ENCODE assay signal across 29 cellular contexts in genomic region chr3:138457863-138458735, GRCh38. TPM values are rescaled to one million over a fixed set of nuclear protein-coding genes. Genes with fewer than 3 reads are reported as not detected.
A peak's percentile ranks its signal among the peaks of the same experiment; 100 is the strongest.
DNase-seq lines count a peak whose midpoint lies in the region; ATAC-seq and TF ChIP-seq lines count a peak whose summit lies in the region.
"Had no signal": no experiment of that assay in that cellular context is flagged by ENCODE, and none has a peak within 500 bp of the region (broad histone marks: within the 10 kb centered on the region; RNA-seq: fewer than 3 reads in every experiment).

No MANE protein-coding gene starts in this region.

- no peaks in the 10 kb centered on the region for H3K4me1 ChIP-seq in HUES48 (ENCODE audit: control insufficient read depth, insufficient read depth, low read length)
- H3K4me1 ChIP-seq: esophagus squamous epithelium, Peyer's patch, vagina had no signal

- H3K4me3 ChIP-seq in HUES48 (ENCODE audit: low read depth, low read length) (no peak overlapping the region), MG63 (no peak overlapping the region)
- H3K4me3 ChIP-seq: dorsolateral prefrontal cortex, esophagus squamous epithelium, Peyer's patch, right atrium auricular region, smooth muscle cell, thoracic aorta, vagina had no signal

- H3K36me3 ChIP-seq in HUES48 (ENCODE audit: control insufficient read depth, insufficient read depth, low read length) (peaks cover 12% of the 10 kb centered on the region; the same call in 1 of the 2 replicates), MG63 (no peaks in the 10 kb centered on the region)
- H3K36me3 ChIP-seq: esophagus squamous epithelium, Peyer's patch, right atrium auricular region, thoracic aorta, vagina had no signal

- no peak overlapping the region for H3K9ac ChIP-seq in HUES48 (ENCODE audit: low read depth, low read length)

- H3K4me3 Mint-ChIP-seq in glutamatergic neuron (ENCODE audit: unreplicated experiment), result no peak overlapping the region
- H3K4me3 Mint-ChIP-seq: activated naive CD4-positive, alpha-beta T cell treated with anti-CD3 and anti-CD28 coated beads for 36 hours had no signal

- peaks cover 3% of the 10 kb centered on the region for H3K4me1 Mint-ChIP-seq in glutamatergic neuron (ENCODE audit: low read depth, unreplicated experiment)

- no peaks in the 10 kb centered on the region for H3K9me3 ChIP-seq in HUES48 (ENCODE audit: control insufficient read depth, insufficient read depth, low read length)
- H3K9me3 ChIP-seq in MG63, result no peaks in the 10 kb centered on the region
- H3K9me3 ChIP-seq: esophagus squamous epithelium, Peyer's patch, right atrium auricular region, thoracic aorta, vagina had no signal

- no peak for ATAC-seq in SK-N-SH treated with all-trans-retinoic acid at 6 μM for 48 hours
- ATAC-seq: stimulated activated naive CD8-positive, alpha-beta T cell treated with anti-CD3 and anti-CD28 coated beads, Interleukin-15, Interleukin-2, amounts not matched to agents 100 U/mL and 50 U/mL, for 24 hours had no signal

- intact Hi-C loops in posterior vena cava (cut with DNase I), result no loop called here

- H3K27ac Mint-ChIP-seq in glutamatergic neuron (ENCODE audit: unreplicated experiment), result peak overlapping the region; percentile 25
- H3K27ac Mint-ChIP-seq: activated naive CD4-positive, alpha-beta T cell treated with anti-CD3 and anti-CD28 coated beads for 36 hours had no signal

- no peaks in the 10 kb centered on the region for H3K36me3 Mint-ChIP-seq in glutamatergic neuron (ENCODE audit: unreplicated experiment)

- no peak for TF ChIP-seq CTCF in glutamatergic neuron (IDR thresholded peaks at IDR 0.05; ENCODE audit: partially characterized antibody, unreplicated experiment)

- peak; percentile 19 for DNase-seq in activated CD8-positive, alpha-beta memory T cell treated with anti-CD3 and anti-CD28 coated beads for 24 hours
- no peak for DNase-seq in activated CD8-positive, alpha-beta memory T cell treated with anti-CD3 and anti-CD28 coated beads, Interleukin-2, amount 50 U/mL, for 4 hours
- no peak for DNase-seq in glutamatergic neuron
- peak; percentile 58 for DNase-seq in posterior vena cava (ENCODE audit: low spot score)
- no peak for DNase-seq in NCI-H2196 (lab: John Stamatoyannopoulos, UW; ENCODE audit: unreplicated experiment)
- no peak for DNase-seq in MG63
- DNase-seq: activated CD4-positive, alpha-beta T cell treated with anti-CD3 and anti-CD28 coated beads, Interleukin-2, amount 50 U/mL, for 1 hour; activated naive CD4-positive, alpha-beta T cell treated with anti-CD3 and anti-CD28 coated beads for 36 hours; cerebellar nuclear complex; DND-41; esophagus squamous epithelium; foreskin melanocyte; GOT3; NCI-H1417 treated with DMSO at 0.1 percent for 48 hours; NCI-H2081; NCI-H774; stimulated activated CD4-positive, alpha-beta T cell treated with anti-CD3 and anti-CD28 coated beads, Interleukin-1b, Interleukin-23, amount 100 ng/mL, for 48 hours; stimulated activated naive CD8-positive, alpha-beta T cell treated with anti-CD3 and anti-CD28 coated beads, Interleukin-15, Interleukin-2, amounts not matched to agents 100 U/mL and 50 U/mL, for 24 hours; SW 1271; T-helper 9 cell had no signal

- H3K9me3 Mint-ChIP-seq in glutamatergic neuron (ENCODE audit: unreplicated experiment), result peaks cover 4% of the 10 kb centered on the region
- H3K9me3 Mint-ChIP-seq: activated naive CD4-positive, alpha-beta T cell treated with anti-CD3 and anti-CD28 coated beads for 36 hours had no signal

- H3K27me3 ChIP-seq in HUES48 (ENCODE audit: control insufficient read depth, insufficient read depth, low read length) (no peaks in the 10 kb centered on the region), MG63 (no peaks in the 10 kb centered on the region)
- H3K27me3 ChIP-seq: dorsolateral prefrontal cortex, Peyer's patch, right atrium auricular region, vagina had no signal

- peaks cover 9% of the 10 kb centered on the region for H3K27me3 Mint-ChIP-seq in glutamatergic neuron (ENCODE audit: unreplicated experiment)

- H3K27ac ChIP-seq in HUES48 (ENCODE audit: low read depth, low read length), result peak overlapping the region; percentile 62
- H3K27ac ChIP-seq: dorsolateral prefrontal cortex, esophagus squamous epithelium, Peyer's patch, right atrium auricular region, thoracic aorta, vagina, VCaP had no signal

TF ChIP-seq in SK-N-SH treated with all-trans-retinoic acid at 6 μM for 48 hours, 23 proteins besides CTCF, POLR2A, EP300 and RAD21:
- TF ChIP-seq CREB5 (CRISPR knock-in tag; IDR thresholded peaks at IDR 0.05; ENCODE audit: low read depth) (no peak), CSRNP3 (CRISPR knock-in tag; IDR thresholded peaks at IDR 0.05) (no peak), TOX (CRISPR knock-in tag; IDR thresholded peaks at IDR 0.05; ENCODE audit: borderline replicate concordance) (no peak), ZNF565 (CRISPR knock-in tag; conservative IDR thresholded peaks at IDR 0.05; ENCODE audit: low read depth) (no peak), TCF4 (CRISPR knock-in tag; IDR thresholded peaks at IDR 0.05; ENCODE audit: borderline replicate concordance) (no peak), ZFP30 (CRISPR knock-in tag; IDR thresholded peaks at IDR 0.05) (no peak), ISL1 (CRISPR knock-in tag; IDR thresholded peaks at IDR 0.05) (no peak), PPARA (CRISPR knock-in tag; IDR thresholded peaks at IDR 0.05; ENCODE audit: borderline replicate concordance) (no peak), RARB (CRISPR knock-in tag; IDR thresholded peaks at IDR 0.05) (no peak)

RNA-seq across cellular contexts. Expression of gene ESYT3, which starts 23.7 kb away (rescaled TPM):
- not detected for total RNA-seq in glutamatergic neuron (ENCODE audit: unreplicated experiment)
- total RNA-seq in posterior vena cava, result under 1 TPM; 0.37 to 0.43 TPM
- total RNA-seq in MG63 (2014; rRNA removed; shearing (Covaris generic); ENCODE audit: low replicate concordance), result 0.23 and 0.89 TPM in 2 replicates

Comparison
In these comparisons a context has a peak if more than half of its experiments do, and no peak if none do; other contexts are left out.
1. DNase-seq: peak in activated CD8-positive, alpha-beta memory T cell treated with anti-CD3 and anti-CD28 coated beads for 24 hours (single experiment) and posterior vena cava (single experiment); none in activated CD8-positive, alpha-beta memory T cell treated with anti-CD3 and anti-CD28 coated beads, Interleukin-2, amount 50 U/mL, for 4 hours (single experiment), glutamatergic neuron (single experiment), NCI-H2196 (single experiment) and MG63 (single experiment).